In genomic region chr1:164689672-164690655, GRCh38 we compare ENCODE assay signal across 3 cellular contexts.
TF ChIP-seq lines count a peak whose summit lies in the region.

No MANE protein-coding gene starts in this region.

TF ChIP-seq in GM23338, 12 proteins besides CTCF, POLR2A, EP300 and RAD21 (continues in another document):
- TF ChIP-seq ZNF331 (CRISPR knock-in tag; IDR thresholded peaks at IDR 0.05; ENCODE audit: low read depth) (no peak), JUNB (IDR thresholded peaks at IDR 0.05; ENCODE audit: unreplicated experiment) (no peak), POLR2AphosphoS5 (IDR thresholded peaks at IDR 0.05; ENCODE audit: low read depth) (no peak), ZNF114 (CRISPR knock-in tag; IDR thresholded peaks at IDR 0.05) (no peak), EZH2 (IDR thresholded peaks at IDR 0.05; ENCODE audit: low read depth, unreplicated experiment) (no peak), CREB1 (CRISPR knock-in tag; IDR thresholded peaks at IDR 0.05; ENCODE audit: low read depth) (no peak), ETS1 (IDR thresholded peaks at IDR 0.05) (no peak)

TF ChIP-seq in H1, 55 proteins besides CTCF, POLR2A, EP300 and RAD21 (continues in another document):
- TF ChIP-seq TAF7 (optimal IDR thresholded peaks at IDR 0.05; ENCODE audit: borderline replicate concordance, low read depth, low read length) = no peak
- no peak for TF ChIP-seq HDAC2 (IDR thresholded peaks at IDR 0.05; ENCODE audit: borderline replicate concordance in 1 of 2, low read depth in 2 of 2, low read length in 2 of 2)
- TF ChIP-seq KDM4A (IDR thresholded peaks at IDR 0.05; ENCODE audit: low read depth, low read length, severe bottlenecking) = no peak
- TF ChIP-seq SAP30 (IDR thresholded peaks at IDR 0.05; ENCODE audit: insufficient read depth, insufficient replicate concordance, low read length) = no peak
- TF ChIP-seq TCF12 (IDR thresholded peaks at IDR 0.05; ENCODE audit: low read depth, low read length) = no peak
- no peak for TF ChIP-seq CTBP2 (IDR thresholded peaks at IDR 0.05; ENCODE audit: borderline replicate concordance, insufficient read depth, insufficient read length, low read length)
- TF ChIP-seq YY1 (IDR thresholded peaks at IDR 0.05; ENCODE audit: low read depth, low read length) = no peak
- TF ChIP-seq SIX5 (IDR thresholded peaks at IDR 0.05; ENCODE audit: low read depth, low read length) = no peak
- TF ChIP-seq RFX5 (IDR thresholded peaks at IDR 0.05; ENCODE audit: borderline replicate concordance, low read depth, low read length) = no peak
- TF ChIP-seq EGR1 (IDR thresholded peaks at IDR 0.05; ENCODE audit: borderline replicate concordance, low read depth, low read length) = no peak; the same call in 1 of the 2 replicates
- no peak for TF ChIP-seq PHF8 (conservative IDR thresholded peaks at IDR 0.05; ENCODE audit: low read depth, low read length)
- no peak for TF ChIP-seq CHD7 (IDR thresholded peaks at IDR 0.05; ENCODE audit: insufficient replicate concordance, low read length)
- no peak for TF ChIP-seq BACH1 (IDR thresholded peaks at IDR 0.05; ENCODE audit: low read length)
- TF ChIP-seq MAX (IDR thresholded peaks at IDR 0.05) = no peak
- TF ChIP-seq FOSL1 (IDR thresholded peaks at IDR 0.05; ENCODE audit: insufficient read depth, low read depth, low read length) = no peak
- no peak for TF ChIP-seq SIN3A (conservative IDR thresholded peaks at IDR 0.05 in 1 of 2, IDR thresholded peaks at IDR 0.05 in 1 of 2; ENCODE audit: low read depth in 1 of 2, low read length in 2 of 2)
- TF ChIP-seq CREB1 (IDR thresholded peaks at IDR 0.05) = no peak
- TF ChIP-seq SUZ12 (IDR thresholded peaks at IDR 0.05; ENCODE audit: low read length) = no peak

TF ChIP-seq in neural cell, 6 proteins besides CTCF, POLR2A, EP300 and RAD21:
- no peak for TF ChIP-seq EZH2 (IDR thresholded peaks at IDR 0.05; ENCODE audit: borderline replicate concordance, insufficient read depth, low read length, poor library complexity, severe bottlenecking)
- TF ChIP-seq SMC3 (conservative IDR thresholded peaks at IDR 0.05; ENCODE audit: poor library complexity) = no peak
- TF ChIP-seq MXI1 (conservative IDR thresholded peaks at IDR 0.05; ENCODE audit: poor library complexity, severe bottlenecking) = no peak
- TF ChIP-seq TAF1 (IDR thresholded peaks at IDR 0.05; ENCODE audit: low read depth) = no peak
- no peak for TF ChIP-seq POLR2AphosphoS5 (IDR thresholded peaks at IDR 0.05)
- TF ChIP-seq REST (IDR thresholded peaks at IDR 0.05; ENCODE audit: borderline replicate concordance) = no peak
